In the genomic region with DNA sequence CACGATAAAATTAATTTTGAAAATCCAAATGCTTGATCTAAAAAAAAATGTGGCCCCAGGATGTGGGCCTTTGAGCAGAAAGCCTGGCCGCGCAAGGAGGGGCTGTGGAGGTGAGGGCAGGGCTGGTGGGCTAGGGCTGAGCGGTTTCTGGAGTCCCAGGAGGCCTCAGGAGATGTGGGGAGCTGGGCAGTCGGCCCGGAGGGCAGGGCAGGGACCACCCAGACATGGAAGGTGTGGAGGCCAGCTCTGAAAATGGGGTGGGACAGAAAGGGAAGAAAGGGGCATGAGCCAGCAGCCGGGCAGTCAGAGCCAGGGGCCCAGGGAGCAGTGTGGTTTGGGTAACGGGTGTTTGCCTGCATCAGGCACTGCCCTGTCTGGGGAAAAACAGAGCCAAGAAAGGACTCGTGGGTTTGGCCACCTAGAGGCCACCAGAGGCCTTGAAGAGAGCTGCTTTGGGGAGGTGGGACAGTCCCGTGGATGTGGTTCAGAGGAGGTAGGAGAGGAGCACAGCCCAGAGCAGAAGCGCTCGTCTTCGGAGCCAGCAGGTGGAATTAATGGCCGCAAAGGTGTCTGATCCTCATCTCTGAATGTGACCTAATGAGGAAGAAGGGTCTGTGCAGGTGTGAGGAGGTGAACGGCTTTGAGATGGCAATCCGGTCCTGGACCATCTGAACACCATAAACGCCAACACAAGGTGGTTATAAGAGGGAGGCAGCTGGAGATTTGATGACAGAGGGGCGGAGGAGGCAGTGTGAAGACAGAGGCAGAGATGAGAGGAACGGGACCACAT, we compare ENCODE assay signal across 10 cellular contexts. TPM values are rescaled to one million over a fixed set of nuclear protein-coding genes. Genes with fewer than 3 reads are reported as not detected.
DNase-seq lines count a peak whose midpoint lies in the region; ATAC-seq, FAIRE-seq and TF ChIP-seq lines count a peak whose summit lies in the region.
"Had no signal": no experiment of that assay in that cellular context is flagged by ENCODE, and none has a peak within 500 bp of the region (broad histone marks: within the 10 kb centered on the region; RNA-seq: fewer than 3 reads in every experiment).

No MANE protein-coding gene starts in this region.

- FAIRE-seq in GM19239 (lab: Jason Lieb, UNC), result no peak

- TF ChIP-seq CTCF in cardiac fibroblast (IDR thresholded peaks at IDR 0.05; ENCODE audit: low read depth, low read length), result peak; percentile 22

- ATAC-seq in sciatic nerve (no peak), HG03025 (IDR thresholded peaks at IDR 0.05; ENCODE audit: low FRiP score, unreplicated experiment) (no peak)
- ATAC-seq: left lung had no signal

- peak; percentile 33 for DNase-seq in activated CD4-positive, alpha-beta T cell treated with anti-CD3 and anti-CD28 coated beads for 48 hours
- no peak for DNase-seq in activated CD4-positive, alpha-beta T cell treated with anti-CD3 and anti-CD28 coated beads, Interleukin-2, amount 50 U/mL, for 4 hours
- DNase-seq in HuH-7 (ENCODE audit: low spot score) (peak; percentile 72), cardiac fibroblast (ENCODE audit: low read depth in 2 of 2) (no peak), sciatic nerve (ENCODE audit: low spot score) (peak; percentile 36), GM19239 (ENCODE audit: insufficient read length, low spot score) (no peak), hypothalamus (lab: John Stamatoyannopoulos, UW) (no peak)

- intact Hi-C loops in sciatic nerve (cut with DNase I), result no loop called here

- H3K4me3 ChIP-seq in cardiac fibroblast (replicated peaks in 1 of 2; ENCODE audit: low read depth in 2 of 2, low read length in 2 of 2), result no peak overlapping the region
- H3K4me3 ChIP-seq: left lung had no signal

RNA-seq across cellular contexts. Expression of gene IGF2, which starts 50.2 kb away (rescaled TPM):
- total RNA-seq in sciatic nerve, result 473 TPM
- total RNA-seq: RPMI7951 had no signal

Comparison
In these comparisons a context has a peak if more than half of its experiments do, and no peak if none do; other contexts are left out.
1. DNase-seq: peak in activated CD4-positive, alpha-beta T cell treated with anti-CD3 and anti-CD28 coated beads for 48 hours (single experiment), HuH-7 (single experiment) and sciatic nerve (single experiment); none in activated CD4-positive, alpha-beta T cell treated with anti-CD3 and anti-CD28 coated beads, Interleukin-2, amount 50 U/mL, for 4 hours (0 of 2), cardiac fibroblast (0 of 2), GM19239 (single experiment) and hypothalamus (0 of 51).